ENCODE assay signal across 1 cellular context in genomic region chr4:37008199-37008598, GRCh38.
TF ChIP-seq lines count a peak whose summit lies in the region.

No MANE protein-coding gene starts in this region.

TF ChIP-seq in HepG2, 621 proteins besides CTCF, POLR2A, EP300 and RAD21 (continued from another document and continues in another):
- TF ChIP-seq ZNF142 (CRISPR knock-in tag; IDR thresholded peaks at IDR 0.05) = 0 out of 2 replicates have a peak, but pooled peaks have one; percentile 33
- no peak for TF ChIP-seq ZNF44 (CRISPR knock-in tag; IDR thresholded peaks at IDR 0.05)
- TF ChIP-seq ZBTB37 (CRISPR knock-in tag; IDR thresholded peaks at IDR 0.05) = no peak
- no peak for TF ChIP-seq ZNF672 (CRISPR knock-in tag; IDR thresholded peaks at IDR 0.05)
- 0 out of 2 replicates have a peak, but pooled peaks have one; percentile 69 for TF ChIP-seq SETDB1 (CRISPR knock-in tag; IDR thresholded peaks at IDR 0.05; ENCODE audit: borderline replicate concordance)
- TF ChIP-seq PRDM4 (CRISPR knock-in tag; IDR thresholded peaks at IDR 0.05; ENCODE audit: borderline replicate concordance) = no peak
- TF ChIP-seq SP4 (CRISPR knock-in tag; IDR thresholded peaks at IDR 0.05) = no peak
- no peak for TF ChIP-seq GATA4 (IDR thresholded peaks at IDR 0.05; ENCODE audit: borderline replicate concordance, low read depth)
- TF ChIP-seq ZNF331 (CRISPR knock-in tag; IDR thresholded peaks at IDR 0.05) = peak; percentile 77; the same call in 1 of the 2 replicates
- no peak for TF ChIP-seq ZNF367 (CRISPR knock-in tag; IDR thresholded peaks at IDR 0.05; ENCODE audit: borderline replicate concordance)
- no peak for TF ChIP-seq ZNF572 (CRISPR knock-in tag; IDR thresholded peaks at IDR 0.05)
- TF ChIP-seq MLXIP (CRISPR knock-in tag; IDR thresholded peaks at IDR 0.05; ENCODE audit: borderline replicate concordance) = no peak
- peak; percentile 58; the same call in 1 of the 2 replicates for TF ChIP-seq ATF2 (CRISPR knock-in tag; IDR thresholded peaks at IDR 0.05)
- TF ChIP-seq BCLAF1 (IDR thresholded peaks at IDR 0.05) = no peak
- TF ChIP-seq MED8 (CRISPR knock-in tag; IDR thresholded peaks at IDR 0.05; ENCODE audit: insufficient replicate concordance) = no peak
- TF ChIP-seq ZFP37 (CRISPR knock-in tag; IDR thresholded peaks at IDR 0.05; ENCODE audit: borderline replicate concordance) = 0 out of 2 replicates have a peak, but pooled peaks have one; percentile 49
- no peak for TF ChIP-seq ZC3H4 (CRISPR knock-in tag; IDR thresholded peaks at IDR 0.05; ENCODE audit: borderline replicate concordance)
- peak; percentile 53; the same call in 1 of the 2 replicates for TF ChIP-seq ZNF431 (CRISPR knock-in tag; IDR thresholded peaks at IDR 0.05; ENCODE audit: borderline replicate concordance, low read depth)
- TF ChIP-seq CSRNP2 (CRISPR knock-in tag; conservative IDR thresholded peaks at IDR 0.05; ENCODE audit: low read depth) = no peak
- TF ChIP-seq THAP11 (CRISPR knock-in tag; IDR thresholded peaks at IDR 0.05) = peak; percentile 68
- TF ChIP-seq ZNF619 (CRISPR knock-in tag; IDR thresholded peaks at IDR 0.05) = no peak
- no peak for TF ChIP-seq ZSCAN22 (CRISPR knock-in tag; IDR thresholded peaks at IDR 0.05)
- TF ChIP-seq ZBTB42 (CRISPR knock-in tag; IDR thresholded peaks at IDR 0.05) = no peak
- no peak for TF ChIP-seq ZNF276 (CRISPR knock-in tag; IDR thresholded peaks at IDR 0.05; ENCODE audit: low read depth)
- peak; percentile 72 for TF ChIP-seq CBX1 (IDR thresholded peaks at IDR 0.05; ENCODE audit: low read depth)
- TF ChIP-seq SNAPC5 (CRISPR knock-in tag; IDR thresholded peaks at IDR 0.05; ENCODE audit: borderline replicate concordance) = no peak
- no peak for TF ChIP-seq ZNF761 (CRISPR knock-in tag; conservative IDR thresholded peaks at IDR 0.05)
- TF ChIP-seq MXI1 (IDR thresholded peaks at IDR 0.05; ENCODE audit: borderline replicate concordance, low read depth, low read length) = no peak; the same call in 2 of the 3 replicates
